ENCODE assay signal across 1 cellular context in the genomic region with DNA sequence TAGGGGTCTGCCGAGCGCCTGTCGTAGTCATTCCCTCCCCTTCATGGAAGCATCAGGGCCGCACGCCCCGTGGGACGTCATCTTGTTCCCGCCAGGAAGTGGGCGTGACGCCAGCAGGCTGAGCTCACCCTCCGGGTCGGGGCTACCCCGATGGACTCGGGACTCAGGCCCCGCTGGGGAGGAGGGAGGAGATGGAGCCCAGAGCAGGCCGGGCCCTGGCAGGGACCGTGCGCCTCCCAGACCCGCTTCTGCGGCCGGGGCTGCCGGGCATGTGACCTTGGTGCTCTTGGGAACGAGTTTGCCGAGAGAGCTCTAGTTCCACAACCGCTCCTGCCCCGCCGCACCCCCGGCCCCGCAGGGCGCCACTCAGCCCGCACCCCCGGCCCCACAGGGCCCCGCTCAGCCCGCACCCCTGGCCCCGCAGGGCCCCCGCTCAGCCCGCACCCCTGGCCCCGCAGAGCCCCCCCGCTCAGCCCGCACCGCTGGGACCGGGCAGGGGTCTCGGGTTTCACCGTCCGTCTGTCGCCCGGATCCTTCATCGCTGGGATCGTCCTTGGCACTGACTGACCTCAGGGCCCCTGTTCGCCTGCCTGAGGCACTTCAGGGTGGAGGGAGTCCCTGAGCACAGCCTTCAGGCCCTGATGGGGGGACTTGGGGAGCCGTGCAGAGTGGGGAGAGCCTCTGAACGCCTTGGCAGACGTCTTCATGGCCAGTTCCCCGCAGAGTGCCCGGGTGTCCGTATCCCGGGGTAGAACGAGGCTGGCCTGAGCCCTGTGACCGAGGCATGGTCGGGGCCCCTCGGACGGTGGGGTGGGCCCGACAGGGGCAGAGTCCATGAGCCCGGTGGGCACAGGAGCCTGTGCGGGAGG.
TF ChIP-seq lines count a peak whose summit lies in the region.

No MANE protein-coding gene starts in this region.

TF ChIP-seq in IMR-90, 13 proteins besides CTCF, POLR2A, EP300 and RAD21:
- TF ChIP-seq MAZ (IDR thresholded peaks at IDR 0.05; ENCODE audit: borderline replicate concordance, low read depth, low read length) (no peak), BHLHE40 (IDR thresholded peaks at IDR 0.05; ENCODE audit: low read depth, low read length) (no peak), SMC3 (IDR thresholded peaks at IDR 0.05; ENCODE audit: low read depth, low read length) (no peak), FOS (IDR thresholded peaks at IDR 0.05; ENCODE audit: low read depth, low read length) (no peak), MAFK (IDR thresholded peaks at IDR 0.05; ENCODE audit: low read depth, low read length) (no peak), ELK1 (IDR thresholded peaks at IDR 0.05; ENCODE audit: borderline replicate concordance, low read depth, low read length) (no peak), RFX5 (IDR thresholded peaks at IDR 0.05; ENCODE audit: low read depth, low read length) (no peak), CEBPB (IDR thresholded peaks at IDR 0.05; ENCODE audit: low read depth, low read length) (no peak), RCOR1 (IDR thresholded peaks at IDR 0.05; ENCODE audit: insufficient replicate concordance, low read length) (no peak)
